In the genomic region with DNA sequence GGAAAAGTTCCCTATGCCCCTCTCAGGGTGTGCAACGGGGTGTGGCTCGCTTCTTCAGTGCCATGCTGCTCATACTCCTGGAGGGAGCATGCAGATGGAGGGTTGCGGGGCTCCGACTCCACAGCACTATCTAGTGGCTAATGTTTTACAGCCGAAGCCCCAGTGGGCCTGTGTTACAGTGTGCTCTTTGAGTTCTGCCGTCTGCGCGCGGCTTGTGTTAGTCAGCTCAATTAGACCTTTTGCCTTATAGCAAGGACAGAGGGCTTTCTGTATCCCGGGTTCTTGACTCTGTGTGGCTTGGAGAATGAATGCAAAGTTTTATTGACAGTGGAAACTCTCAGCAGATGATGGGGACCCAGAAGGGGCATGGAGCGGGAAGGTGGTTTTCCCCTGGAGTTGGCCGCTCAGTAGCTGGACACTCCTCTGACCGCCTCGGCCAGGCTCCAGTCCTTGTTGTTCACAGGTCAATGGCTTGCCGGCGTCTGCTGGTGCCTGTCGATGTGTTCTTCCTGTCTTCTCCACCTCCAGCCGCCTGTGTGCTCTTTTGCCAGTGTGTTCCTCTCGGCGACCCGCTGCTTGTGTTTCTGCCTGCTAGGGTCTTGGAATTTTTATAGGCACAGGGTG, we compare ENCODE assay signal across 10 cellular contexts.
DNase-seq lines count a peak whose midpoint lies in the region; ATAC-seq, FAIRE-seq and TF ChIP-seq lines count a peak whose summit lies in the region.
"Had no signal": no experiment of that assay in that cellular context is flagged by ENCODE, and none has a peak within 500 bp of the region (broad histone marks: within the 10 kb centered on the region; RNA-seq: fewer than 3 reads in every experiment).

No MANE protein-coding gene starts in this region.

- TF ChIP-seq CTCF in C4-2B (conservative IDR thresholded peaks at IDR 0.05) (peak; percentile 71), kidney (IDR thresholded peaks at IDR 0.05; ENCODE audit: borderline replicate concordance, extremely low read depth, insufficient read depth) (no peak)

- intact Hi-C loops in kidney (cut with DNase I) (no loop called here), posterior vena cava (cut with DNase I) (no loop called here)
- intact Hi-C loops in naive thymus-derived CD4-positive, alpha-beta T cell (cut with micrococcal nuclease): loop anchor here (5.0 kb wide), 1 partner anchor 883 kb away; no protein-coding TSS in a partner anchor

- no peak overlapping the region for H3K4me3 ChIP-seq in kidney (ENCODE audit: low read length in 2 of 2)
- H3K4me3 ChIP-seq in naive thymus-derived CD4-positive, alpha-beta T cell (ENCODE audit: low read length): no peak overlapping the region
- H3K4me3 ChIP-seq: adrenal gland had no signal

- ATAC-seq in HG02759 (IDR thresholded peaks at IDR 0.05; ENCODE audit: unreplicated experiment) (peak; percentile 69), HG03460 (IDR thresholded peaks at IDR 0.05; ENCODE audit: unreplicated experiment) (no peak), GM21447 (IDR thresholded peaks at IDR 0.05; ENCODE audit: unreplicated experiment) (no peak)
- no peak for ATAC-seq in naive thymus-derived CD4-positive, alpha-beta T cell

- no peaks in the 10 kb centered on the region for H3K9me3 ChIP-seq in kidney (ENCODE audit: control insufficient read depth in 1 of 2, low read length in 2 of 2)
- H3K9me3 ChIP-seq in naive thymus-derived CD4-positive, alpha-beta T cell (ENCODE audit: control insufficient read depth in 2 of 3, low read length in 3 of 3): no peaks in the 10 kb centered on the region
- H3K9me3 ChIP-seq: adrenal gland had no signal

- H3K27me3 Mint-ChIP-seq in naive thymus-derived CD4-positive, alpha-beta T cell: peaks cover 0 to 6% (median 5%) of the 10 kb centered on the region in 5 donors

- H3K36me3 Mint-ChIP-seq in naive thymus-derived CD4-positive, alpha-beta T cell: no peaks in the 10 kb centered on the region

- no peaks in the 10 kb centered on the region for H3K36me3 ChIP-seq in kidney (ENCODE audit: control insufficient read depth in 1 of 2, insufficient read depth in 2 of 2, low read length in 2 of 2)
- no peaks in the 10 kb centered on the region for H3K36me3 ChIP-seq in naive thymus-derived CD4-positive, alpha-beta T cell (ENCODE audit: control insufficient read depth in 2 of 3, insufficient read depth in 3 of 3, low read length in 3 of 3)
- H3K36me3 ChIP-seq: adrenal gland had no signal

- H3K27ac ChIP-seq in C4-2B (no peak overlapping the region), kidney (ENCODE audit: low read depth in 2 of 2, low read length in 2 of 2) (no peak overlapping the region)
- no peak overlapping the region for H3K27ac ChIP-seq in naive thymus-derived CD4-positive, alpha-beta T cell (ENCODE audit: low read depth, low read length)
- H3K27ac ChIP-seq: adrenal gland had no signal

- POLR2A ChIA-PET in naive thymus-derived CD4-positive, alpha-beta T cell (lab: Charles Lee): no interaction called here

- no peaks in the 10 kb centered on the region for H3K27me3 ChIP-seq in naive thymus-derived CD4-positive, alpha-beta T cell (ENCODE audit: control insufficient read depth in 2 of 2, insufficient read depth in 2 of 2, low read length in 2 of 2)
- H3K27me3 ChIP-seq: adrenal gland had no signal

- H3K4me1 ChIP-seq in kidney (ENCODE audit: control insufficient read depth in 1 of 2, insufficient read depth in 1 of 2, low read depth in 1 of 2, low read length in 2 of 2): no peaks in the 10 kb centered on the region
- no peaks in the 10 kb centered on the region for H3K4me1 ChIP-seq in naive thymus-derived CD4-positive, alpha-beta T cell (ENCODE audit: control insufficient read depth in 2 of 2, insufficient read depth in 2 of 2, low read length in 2 of 2)
- H3K4me1 ChIP-seq: adrenal gland had no signal

- DNase-seq in anterior cingulate cortex (lab: John Stamatoyannopoulos, UW) (peak in 48 of 58 donors; percentile 1 to 81 (median 44)), kidney (peak; percentile 57), posterior vena cava (ENCODE audit: low spot score) (no peak)
- DNase-seq in naive thymus-derived CD4-positive, alpha-beta T cell: no peak
- DNase-seq: NCI-H1930 had no signal

- no peak overlapping the region for H3K27ac Mint-ChIP-seq in naive thymus-derived CD4-positive, alpha-beta T cell

- H3K9ac ChIP-seq in kidney (ENCODE audit: low read length in 2 of 2): no peak overlapping the region

- H3K4me1 Mint-ChIP-seq in naive thymus-derived CD4-positive, alpha-beta T cell: peaks cover 0 to 7% (median 0%) of the 10 kb centered on the region in 7 donors

- H3K9me3 Mint-ChIP-seq in naive thymus-derived CD4-positive, alpha-beta T cell: peaks cover 0 to 5% (median 0%) of the 10 kb centered on the region in 11 donors

- H3K4me3 Mint-ChIP-seq in naive thymus-derived CD4-positive, alpha-beta T cell: no peak overlapping the region

- CTCF ChIA-PET in naive thymus-derived CD4-positive, alpha-beta T cell (lab: Charles Lee): no interaction called here

- FAIRE-seq in kidney (lab: Jason Lieb, UNC): no peak

Comparison
In these comparisons a context has a peak if more than half of its experiments do, and no peak if none do; other contexts are left out.
1. DNase-seq: peak in anterior cingulate cortex (48 of 58) and kidney (single experiment); none in naive thymus-derived CD4-positive, alpha-beta T cell (0 of 9) and posterior vena cava (single experiment).
2. intact Hi-C loops: an anchor here in naive thymus-derived CD4-positive, alpha-beta T cell (5.0 kb wide); none called in kidney and posterior vena cava.